Comparison of ENCODE assay signal across 29 cellular contexts in genomic region chr5:50905996-50906395, GRCh38.
A peak's percentile ranks its signal among the peaks of the same experiment; 100 is the strongest.
DNase-seq lines count a peak whose midpoint lies in the region; ATAC-seq, FAIRE-seq and TF ChIP-seq lines count a peak whose summit lies in the region.
"Had no signal": no experiment of that assay in that cellular context is flagged by ENCODE, and none has a peak within 500 bp of the region (broad histone marks: within the 10 kb centered on the region; RNA-seq: fewer than 3 reads in every experiment).

No MANE protein-coding gene starts in this region.

- no peaks in the 10 kb centered on the region for H3K9me3 Mint-ChIP-seq in T-helper 2 cell treated with Interferon-gamma antibody and Interleukin-4, amounts not matched to agents 5 μg/mL and 100 μg/mL, for 36 hours

- no peak overlapping the region for H4K91ac ChIP-seq in H1 (replicated peaks; ENCODE audit: insufficient read length, low read length)

- POLR2A ChIA-PET in H1 (lab: Charles Lee; ENCODE audit: partially characterized antibody), result no interaction called here

- H3K4me3 Mint-ChIP-seq in T-helper 2 cell treated with Interferon-gamma antibody and Interleukin-4, amounts not matched to agents 5 μg/mL and 100 μg/mL, for 36 hours, result no peak overlapping the region
- H3K4me3 Mint-ChIP-seq: B cell; CD14-positive monocyte; CD4-positive, alpha-beta memory T cell; CD4-positive, CD25-positive, alpha-beta regulatory T cell; CD8-positive, alpha-beta memory T cell had no signal

- H3K27ac Mint-ChIP-seq in T-helper 2 cell treated with Interferon-gamma antibody and Interleukin-4, amounts not matched to agents 5 μg/mL and 100 μg/mL, for 36 hours, result no peak overlapping the region
- H3K27ac Mint-ChIP-seq: B cell; CD14-positive monocyte; CD4-positive, alpha-beta memory T cell; CD4-positive, CD25-positive, alpha-beta regulatory T cell had no signal

- no peaks in the 10 kb centered on the region for H3K23me2 ChIP-seq in H1 (ENCODE audit: low read depth, low read length)

- H4K8ac ChIP-seq in H1 (ENCODE audit: extremely low read depth, insufficient read depth, low read length), result no peak overlapping the region

- H3K9me3 ChIP-seq in BE2C (no peaks in the 10 kb centered on the region), H1 (ENCODE audit: insufficient read depth in 2 of 2, low read depth in 1 of 2, low read length in 1 of 2) (no peaks in the 10 kb centered on the region), mucosa of descending colon (no peaks in the 10 kb centered on the region)
- H3K9me3 ChIP-seq: A549, BLaER1 had no signal

- no peak overlapping the region for H2BK5ac ChIP-seq in H1 (ENCODE audit: low read depth, low read length)

- peak overlapping the region; percentile 77; the same call in 1 of the 2 replicates for H2AFZ ChIP-seq in H1 (ENCODE audit: low read length)

- no peak overlapping the region for H2BK120ac ChIP-seq in H1 (replicated peaks; ENCODE audit: low read depth, low read length)

- DNase-seq in BE2C, result no peak
- DNase-seq in HTR-8/SVneo (ENCODE audit: insufficient read length, low spot score), result no peak
- DNase-seq in H1 (ENCODE audit: low read depth in 1 of 2, low spot score in 2 of 2), result no peak
- DNase-seq in epithelial cell of esophagus (ENCODE audit: low read depth), result peak; percentile 13
- DNase-seq in T-helper 2 cell treated with Interferon-gamma antibody and Interleukin-4, amounts not matched to agents 5 μg/mL and 100 μg/mL, for 36 hours (ENCODE audit: low spot score), result no peak
- no peak for DNase-seq in activated CD4-positive, CD25-positive, alpha-beta regulatory T cell treated with anti-CD3 and anti-CD28 coated beads, Interleukin-2, amount 50 U/mL, for 72 hours
- DNase-seq in mucosa of descending colon, result no peak
- no peak for DNase-seq in OCI-M1 (lab: John Stamatoyannopoulos, UW)
- DNase-seq: AML-193; C1 segment of cervical spinal cord; CD4-positive, alpha-beta memory T cell; CD4-positive, CD25-positive, alpha-beta regulatory T cell; CD8-positive, alpha-beta memory T cell; COR-L47; DMS 273 treated with DMSO at 0.1 percent for 48 hours; DMS153; DMS53; DMS79; DND-41; EL; GDM1 had no signal

- TF ChIP-seq POLR2A in H1 (IDR thresholded peaks at IDR 0.05; ENCODE audit: control extremely low read depth in 1 of 2, low read depth in 2 of 2, low read length in 2 of 2), result no peak

- H3K27ac ChIP-seq in H1 (ENCODE audit: low read depth, low read length), result no peak overlapping the region
- H3K27ac ChIP-seq: 22Rv1, A549, BLaER1 had no signal

- no peaks in the 10 kb centered on the region for H4K20me1 ChIP-seq in H1 (replicated peaks in 1 of 2; ENCODE audit: control insufficient read depth in 1 of 2, insufficient read depth in 2 of 2, low read length in 2 of 2)
- H4K20me1 ChIP-seq: BLaER1 had no signal

- H3K4me1 Mint-ChIP-seq in T-helper 2 cell treated with Interferon-gamma antibody and Interleukin-4, amounts not matched to agents 5 μg/mL and 100 μg/mL, for 36 hours (ENCODE audit: low read depth), result no peaks in the 10 kb centered on the region
- H3K4me1 Mint-ChIP-seq: B cell; CD14-positive monocyte; CD4-positive, alpha-beta memory T cell; CD4-positive, CD25-positive, alpha-beta regulatory T cell; CD8-positive, alpha-beta memory T cell had no signal

- H3K23ac ChIP-seq in H1 (ENCODE audit: insufficient read length), result no peak overlapping the region

- H2BK20ac ChIP-seq in H1 (ENCODE audit: low read length), result no peak overlapping the region

- no peak overlapping the region for H3K14ac ChIP-seq in H1 (ENCODE audit: insufficient read length)

- no peak overlapping the region for H3K9ac ChIP-seq in H1 (replicated peaks in 1 of 4; ENCODE audit: extremely low read depth in 1 of 4, low read depth in 3 of 4, low read length in 3 of 4)
- H3K9ac ChIP-seq: BLaER1 had no signal

- H3K4me2 ChIP-seq in H1 (ENCODE audit: insufficient read depth in 1 of 2, low read depth in 2 of 2, low read length in 2 of 2), result no peak overlapping the region
- H3K4me2 ChIP-seq: A549, BLaER1 had no signal

- no peak overlapping the region for H2AK5ac ChIP-seq in H1 (ENCODE audit: low read depth, low read length)

- no peak overlapping the region for H3K18ac ChIP-seq in H1 (ENCODE audit: extremely low read depth, low read length)

- H3K27me3 ChIP-seq in BE2C, result no peaks in the 10 kb centered on the region
- no peaks in the 10 kb centered on the region for H3K27me3 ChIP-seq in H1 (replicated peaks in 1 of 4; ENCODE audit: control insufficient read depth in 3 of 4, extremely low read depth in 1 of 4, insufficient read depth in 3 of 4, low read length in 3 of 4)
- H3K27me3 ChIP-seq: BLaER1 had no signal

- no peak for TF ChIP-seq EP300 in H1 (IDR thresholded peaks at IDR 0.05; ENCODE audit: borderline replicate concordance in 1 of 2, low read depth in 2 of 2, low read length in 2 of 2)

- peak; percentile 80 for FAIRE-seq in HTR-8/SVneo (lab: Jason Lieb, UNC)
- FAIRE-seq in H1 (lab: Jason Lieb, UNC), result no peak
- FAIRE-seq: A549, GM12878, GM12892, GM18507 had no signal

- H3K4ac ChIP-seq in H1 (replicated peaks; ENCODE audit: insufficient read length, low read depth, low read length), result no peak overlapping the region

- no peak overlapping the region for H2BK15ac ChIP-seq in H1 (ENCODE audit: low read length)

- H3K4me3 ChIP-seq in BE2C (ENCODE audit: low read depth, low read length) (0 out of 2 replicates have a peak overlapping the region, but pooled peaks have one; percentile 4), H1 (ENCODE audit: extremely low read depth in 1 of 4, insufficient read depth in 2 of 4, low read depth in 3 of 4, low read length in 4 of 4) (no peak overlapping the region), epithelial cell of esophagus (ENCODE audit: low read length) (no peak overlapping the region), mucosa of descending colon (no peak overlapping the region)
- H3K4me3 ChIP-seq: A549, BLaER1, GM12878 had no signal

- H2BK12ac ChIP-seq in H1 (ENCODE audit: low read depth, low read length), result no peak overlapping the region

- no peaks in the 10 kb centered on the region for H3K36me3 ChIP-seq in BE2C
- H3K36me3 ChIP-seq in H1 (ENCODE audit: control insufficient read depth in 2 of 4, insufficient read depth in 4 of 4, low read length in 3 of 4), result no peaks in the 10 kb centered on the region
- H3K36me3 ChIP-seq in mucosa of descending colon (ENCODE audit: low read depth), result no peaks in the 10 kb centered on the region
- H3K36me3 ChIP-seq: BLaER1 had no signal

- 82% methylated on average over 2 of the region's 2 CpGs; no CpG with 5 or more reads in 1 of the 2 experiments for WGBS in H1 (ENCODE audit: extremely low coverage in 1 of 2, insufficient coverage in 1 of 2, insufficient read length in 1 of 2, insufficient replicate concordance in 2 of 2, low coverage in 1 of 2, low lambda C conversion rate in 2 of 2, missing lambda C conversion rate in 1 of 2), 2 experiments

- no peak overlapping the region for H4K5ac ChIP-seq in H1 (ENCODE audit: insufficient read length, low read depth, low read length)

- no peaks in the 10 kb centered on the region for H3K4me1 ChIP-seq in BE2C
- H3K4me1 ChIP-seq in H1 (replicated peaks in 1 of 4; ENCODE audit: control insufficient read depth in 3 of 4, insufficient read depth in 4 of 4, low read length in 3 of 4), result no peaks in the 10 kb centered on the region
- no peaks in the 10 kb centered on the region for H3K4me1 ChIP-seq in mucosa of descending colon (ENCODE audit: low read depth)
- H3K4me1 ChIP-seq: A549, BLaER1 had no signal

- H3K56ac ChIP-seq in H1 (replicated peaks; ENCODE audit: insufficient read length, low read depth, low read length), result no peak overlapping the region

- H3K27me3 Mint-ChIP-seq in T-helper 2 cell treated with Interferon-gamma antibody and Interleukin-4, amounts not matched to agents 5 μg/mL and 100 μg/mL, for 36 hours (ENCODE audit: low read depth), result no peaks in the 10 kb centered on the region
- H3K27me3 Mint-ChIP-seq: CD4-positive, CD25-positive, alpha-beta regulatory T cell had no signal

- no peak for TF ChIP-seq RAD21 in H1 (IDR thresholded peaks at IDR 0.05 in 1 of 2, conservative IDR thresholded peaks at IDR 0.05 in 1 of 2; ENCODE audit: low read depth in 2 of 2, low read length in 2 of 2)

- intact Hi-C loops in mucosa of descending colon (cut with DNase I, micrococcal nuclease), result no loop called here

- ATAC-seq in mucosa of descending colon, result no peak
- ATAC-seq: A549, GM12878 had no signal

- TF ChIP-seq CTCF in BE2C (IDR thresholded peaks at IDR 0.05; ENCODE audit: low read depth, low read length) (no peak), H1 (IDR thresholded peaks at IDR 0.05; ENCODE audit: control extremely low read depth in 1 of 3, insufficient read depth in 1 of 3, low read depth in 1 of 3, low read length in 3 of 3) (no peak), epithelial cell of esophagus (IDR thresholded peaks at IDR 0.05; ENCODE audit: insufficient read depth, low read depth, low read length, missing control alignments) (no peak), mucosa of descending colon (IDR thresholded peaks at IDR 0.05) (no peak)

- CTCF ChIA-PET in H1 (lab: Charles Lee; ENCODE audit: partially characterized antibody), result no interaction called here

- no peaks in the 10 kb centered on the region for H3K79me2 ChIP-seq in H1 (ENCODE audit: control insufficient read depth in 1 of 2, insufficient read depth in 2 of 2, low read length in 2 of 2)

- no peaks in the 10 kb centered on the region for H3K36me3 Mint-ChIP-seq in T-helper 2 cell treated with Interferon-gamma antibody and Interleukin-4, amounts not matched to agents 5 μg/mL and 100 μg/mL, for 36 hours (ENCODE audit: low read depth)
- H3K36me3 Mint-ChIP-seq: CD14-positive monocyte; CD4-positive, alpha-beta memory T cell; CD4-positive, CD25-positive, alpha-beta regulatory T cell; CD8-positive, alpha-beta memory T cell had no signal

- no peaks in the 10 kb centered on the region for H3K79me1 ChIP-seq in H1 (ENCODE audit: low read depth, low read length)

TF ChIP-seq in H1, 55 proteins besides CTCF, POLR2A, EP300 and RAD21:
- no peak for TF ChIP-seq CTBP2 (IDR thresholded peaks at IDR 0.05; ENCODE audit: borderline replicate concordance, insufficient read depth, insufficient read length, low read length)
- TF ChIP-seq BCL11A (IDR thresholded peaks at IDR 0.05; ENCODE audit: low read depth in 2 of 2, low read length in 2 of 2), result no peak
- no peak for TF ChIP-seq RXRA (IDR thresholded peaks at IDR 0.05; ENCODE audit: insufficient read depth, low read depth, low read length)
- TF ChIP-seq BRCA1 (IDR thresholded peaks at IDR 0.05; ENCODE audit: low read depth, low read length), result no peak
